ENCODE assay signal across 11 cellular contexts in the genomic region with DNA sequence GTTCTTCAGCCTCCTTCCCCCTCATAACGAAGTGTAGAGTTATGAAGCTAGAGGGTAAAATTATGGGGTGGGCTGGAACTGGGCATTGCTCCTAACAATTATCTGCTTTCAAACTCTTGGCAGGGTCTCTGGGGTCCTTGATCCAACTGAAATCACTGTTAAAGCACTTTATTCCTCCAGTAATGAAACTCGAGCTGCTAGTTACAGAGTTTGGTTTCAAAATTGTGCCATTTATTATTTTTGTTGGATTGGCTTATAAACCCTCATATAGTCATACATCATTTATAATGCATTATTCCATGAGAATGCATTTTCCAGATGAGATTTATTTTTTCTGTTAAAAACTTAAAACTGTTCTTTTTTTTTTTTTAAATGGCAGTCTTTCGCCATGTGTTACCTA.
A peak's percentile ranks its signal among the peaks of the same experiment; 100 is the strongest.
DNase-seq lines count a peak whose midpoint lies in the region; ATAC-seq and TF ChIP-seq lines count a peak whose summit lies in the region.
"Had no signal": no experiment of that assay in that cellular context is flagged by ENCODE, and none has a peak within 500 bp of the region (broad histone marks: within the 10 kb centered on the region; RNA-seq: fewer than 3 reads in every experiment).

No MANE protein-coding gene starts in this region.

- TF ChIP-seq CTCF in heart left ventricle (IDR thresholded peaks at IDR 0.05) (no peak), brain (conservative IDR thresholded peaks at IDR 0.05) (no peak), mesothelial cell of epicardium (IDR thresholded peaks at IDR 0.05; ENCODE audit: unreplicated experiment) (no peak), upper lobe of left lung (IDR thresholded peaks at IDR 0.05) (no peak)

- H3K9me3 Mint-ChIP-seq in brain = peaks cover 0 to 17% (median 3%) of the 10 kb centered on the region in 5 experiments
- no peaks in the 10 kb centered on the region for H3K9me3 Mint-ChIP-seq in mesothelial cell of epicardium
- H3K9me3 Mint-ChIP-seq: CD4-positive, CD25-positive, alpha-beta regulatory T cell had no signal

- peak overlapping the region; percentile 3 to 95 (median 86) for H3K27ac ChIP-seq in heart left ventricle
- H3K27ac ChIP-seq in upper lobe of left lung = peak overlapping the region in 3 of 4 donors; percentile 64 to 89 (median 80)

- DNase-seq in heart left ventricle (peak in 2 of 5 donors; percentile 4 to 14), left cardiac atrium (no peak), mesothelial cell of epicardium (ENCODE audit: low spot score in 2 of 2, unreplicated experiment in 2 of 2) (no peak), upper lobe of left lung (no peak), GDM1 (lab: John Stamatoyannopoulos, UW) (no peak), AG08396 (ENCODE audit: low spot score) (no peak), NCI-H1930 (lab: John Stamatoyannopoulos, UW) (no peak)
- DNase-seq: cortex of kidney, T-helper 17 cell had no signal

- H3K4me1 Mint-ChIP-seq in brain (peaks cover 81% of the 10 kb centered on the region), mesothelial cell of epicardium (peaks cover 40% of the 10 kb centered on the region)

- H3K27me3 Mint-ChIP-seq in brain = peaks cover 4% of the 10 kb centered on the region
- no peaks in the 10 kb centered on the region for H3K27me3 Mint-ChIP-seq in mesothelial cell of epicardium (ENCODE audit: low read depth)

- TF ChIP-seq POLR2A in heart left ventricle (IDR thresholded peaks at IDR 0.05) (no peak), upper lobe of left lung (IDR thresholded peaks at IDR 0.05) (no peak)

- peak overlapping the region; percentile 80 to 96 (median 94) for H3K27ac Mint-ChIP-seq in brain
- H3K27ac Mint-ChIP-seq in mesothelial cell of epicardium = peak overlapping the region; percentile 100
- H3K27ac Mint-ChIP-seq: CD4-positive, CD25-positive, alpha-beta regulatory T cell; T-helper 17 cell had no signal

- no peaks in the 10 kb centered on the region for H3K36me3 Mint-ChIP-seq in brain
- peaks cover 3% of the 10 kb centered on the region for H3K36me3 Mint-ChIP-seq in mesothelial cell of epicardium
- H3K36me3 Mint-ChIP-seq: CD4-positive, CD25-positive, alpha-beta regulatory T cell had no signal

- no peak for TF ChIP-seq EP300 in upper lobe of left lung (IDR thresholded peaks at IDR 0.05)

- ATAC-seq in heart left ventricle (no peak), left cardiac atrium (no peak), upper lobe of left lung (ENCODE audit: low FRiP score in 2 of 2) (no peak)
- ATAC-seq: T-helper 17 cell had no signal

- peak overlapping the region in 4 of 5 experiments; percentile 21 to 66 (median 25) for H3K4me3 Mint-ChIP-seq in brain
- no peak overlapping the region for H3K4me3 Mint-ChIP-seq in mesothelial cell of epicardium
- H3K4me3 Mint-ChIP-seq: CD4-positive, CD25-positive, alpha-beta regulatory T cell; T-helper 17 cell had no signal

- H3K36me3 ChIP-seq in heart left ventricle = no peaks in the 10 kb centered on the region
- no peaks in the 10 kb centered on the region for H3K36me3 ChIP-seq in upper lobe of left lung

- intact Hi-C loops in heart left ventricle (cut with DNase I) = no loop called here
- intact Hi-C loops in left cardiac atrium (cut with DNase I) = no loop called here

- H3K4me1 ChIP-seq in heart left ventricle (peaks cover 0 to 81% (median 57%) of the 10 kb centered on the region in 12 donors), upper lobe of left lung (peaks cover 17 to 25% (median 22%) of the 10 kb centered on the region in 4 donors)

- H3K4me3 ChIP-seq in heart left ventricle (no peak overlapping the region), upper lobe of left lung (no peak overlapping the region)

- H3K9me3 ChIP-seq in heart left ventricle (no peaks in the 10 kb centered on the region), upper lobe of left lung (no peaks in the 10 kb centered on the region)

- no peaks in the 10 kb centered on the region for H3K27me3 ChIP-seq in heart left ventricle
- H3K27me3 ChIP-seq in upper lobe of left lung = no peaks in the 10 kb centered on the region

- 76 to 84% (median 81%) methylated on average over 3 of the region's 3 CpGs for WGBS in heart left ventricle, 4 donors
- 79 to 94% methylated on average over 3 of the region's 3 CpGs for WGBS in upper lobe of left lung, 2 donors
